ENCODE assay signal across 8 cellular contexts in genomic region chr5:132064738-132065331, GRCh38. TPM values are rescaled to one million over a fixed set of nuclear protein-coding genes. Genes with fewer than 3 reads are reported as not detected.
DNase-seq lines count a peak whose midpoint lies in the region; ATAC-seq and TF ChIP-seq lines count a peak whose summit lies in the region.

No MANE protein-coding gene starts in this region.

- peaks cover 25% of the 10 kb centered on the region for H3K4me1 Mint-ChIP-seq in activated naive CD8-positive, alpha-beta T cell treated with anti-CD3 and anti-CD28 coated beads for 36 hours

- H3K4me3 Mint-ChIP-seq in activated naive CD8-positive, alpha-beta T cell treated with anti-CD3 and anti-CD28 coated beads for 36 hours = no peak overlapping the region

- no peaks in the 10 kb centered on the region for H3K27me3 ChIP-seq in psoas muscle (ENCODE audit: insufficient read depth in 3 of 3, low read length in 2 of 3)

- no peaks in the 10 kb centered on the region for H3K4me1 ChIP-seq in psoas muscle

- TF ChIP-seq CTCF in psoas muscle (IDR thresholded peaks at IDR 0.05) = peak; percentile 89

- H3K9me3 Mint-ChIP-seq in activated naive CD8-positive, alpha-beta T cell treated with anti-CD3 and anti-CD28 coated beads for 36 hours = no peaks in the 10 kb centered on the region

- no peaks in the 10 kb centered on the region for H3K36me3 ChIP-seq in psoas muscle (ENCODE audit: insufficient read depth in 1 of 2, low read depth in 1 of 2)

- intact Hi-C loops in cardiac septum (cut with DNase I) (loop anchor here (5.0 kb wide), 1 partner anchor 253 kb away; no protein-coding TSS in a partner anchor), psoas muscle (cut with DNase I) (loop anchor here in 1 of 2 donors (5.0 to 10.0 kb wide), 3 partner anchors 120 to 473 kb away; no protein-coding TSS in a partner anchor)

- H3K27ac Mint-ChIP-seq in activated naive CD8-positive, alpha-beta T cell treated with anti-CD3 and anti-CD28 coated beads for 36 hours = no peak overlapping the region

- no peak overlapping the region for H3K27ac ChIP-seq in psoas muscle

- no peaks in the 10 kb centered on the region for H3K27me3 Mint-ChIP-seq in activated naive CD8-positive, alpha-beta T cell treated with anti-CD3 and anti-CD28 coated beads for 36 hours

- ATAC-seq in GM21717 (IDR thresholded peaks at IDR 0.05; ENCODE audit: unreplicated experiment) (peak; percentile 78), psoas muscle (peak; percentile 72 to 87 (median 76)), HG03097 (IDR thresholded peaks at IDR 0.05; ENCODE audit: low FRiP score, unreplicated experiment) (no peak)

- no peaks in the 10 kb centered on the region for H3K36me3 Mint-ChIP-seq in activated naive CD8-positive, alpha-beta T cell treated with anti-CD3 and anti-CD28 coated beads for 36 hours

- H3K9me3 ChIP-seq in psoas muscle = no peaks in the 10 kb centered on the region

- 82 to 85% (median 84%) methylated on average over 10 to 11 of the region's 11 CpGs for WGBS in psoas muscle, 3 donors

- peak; percentile 85 for DNase-seq in ELR (ENCODE audit: low read depth)
- peak; percentile 70 for DNase-seq in LoVo (ENCODE audit: low spot score)
- DNase-seq in SW 1271 (lab: John Stamatoyannopoulos, UW) = peak; percentile 66 to 81
- peak; percentile 75 for DNase-seq in activated naive CD8-positive, alpha-beta T cell treated with anti-CD3 and anti-CD28 coated beads for 36 hours
- DNase-seq in cardiac septum (ENCODE audit: low spot score) = peak; percentile 76
- peak; percentile 56 to 75 for DNase-seq in psoas muscle

- no peak overlapping the region for H3K4me3 ChIP-seq in psoas muscle

RNA-seq across cellular contexts. Expression of gene IL3, which starts 4.4 kb away (rescaled TPM):
- total RNA-seq in activated naive CD8-positive, alpha-beta T cell treated with anti-CD3 and anti-CD28 coated beads for 36 hours = under 1 TPM; 0.20 to 0.49 TPM
- not detected for total RNA-seq in cardiac septum
- not detected for total RNA-seq in psoas muscle
- not detected for polyA plus RNA-seq in psoas muscle

RNA-seq across cellular contexts. Expression of gene CSF2, which starts 8.8 kb away (rescaled TPM):
- 100 to 1,000 TPM; 103 to 107 TPM for total RNA-seq in activated naive CD8-positive, alpha-beta T cell treated with anti-CD3 and anti-CD28 coated beads for 36 hours
- total RNA-seq in cardiac septum = not detected
- not detected for total RNA-seq in psoas muscle
- polyA plus RNA-seq in psoas muscle = under 1 TPM in 1 of 3 donors, not detected in 2; 0.14 TPM

RNA-seq across cellular contexts. Expression of gene ACSL6, which starts 53.4 kb away (rescaled TPM):
- 1 to 10 TPM; 4.6 to 5.8 TPM for total RNA-seq in activated naive CD8-positive, alpha-beta T cell treated with anti-CD3 and anti-CD28 coated beads for 36 hours
- 4.5 TPM for total RNA-seq in cardiac septum
- total RNA-seq in psoas muscle = 1 to 10 TPM in 2 of 4 donors, under 1 TPM in 2; 0.52 to 2.2 (median 0.81) TPM
- under 1 TPM; 0.12 to 0.46 (median 0.13) TPM for polyA plus RNA-seq in psoas muscle

Comparison
In these comparisons a context has a peak if more than half of its experiments do, and no peak if none do; other contexts are left out.
1. RNA of gene CSF2, which starts 8.8 kb away (total RNA-seq): 103 to 107 TPM in activated naive CD8-positive, alpha-beta T cell treated with anti-CD3 and anti-CD28 coated beads for 36 hours; not detected in cardiac septum (single experiment) and not detected in psoas muscle; every median in the first group is over 100 times any median in the second.
2. Peak in every context shown above with its lines, with median percentiles within 50 percentile points of each other: DNase-seq.